ENCODE assay signal across 6 cellular contexts in the genomic region with DNA sequence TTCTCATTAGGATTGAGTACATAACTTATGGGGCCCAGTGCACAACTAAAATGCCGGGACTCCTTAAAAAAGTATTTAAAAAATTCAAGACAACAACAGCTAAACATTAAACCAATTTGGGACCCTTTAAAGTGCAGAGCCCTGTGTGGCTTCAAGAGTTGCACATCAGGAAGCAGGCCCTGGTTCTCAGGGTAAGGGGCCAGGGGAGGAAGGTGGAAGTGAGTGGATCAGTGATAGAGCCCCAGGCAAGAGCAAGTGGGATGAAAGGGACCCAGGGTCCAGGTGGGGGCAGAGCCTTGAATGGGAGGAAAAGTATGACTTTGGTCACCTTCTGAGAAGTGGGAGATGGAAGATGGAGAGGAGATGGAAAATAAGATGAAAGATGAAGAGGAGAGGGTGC. TPM values are rescaled to one million over a fixed set of nuclear protein-coding genes. Genes with fewer than 3 reads are reported as not detected.
"Had no signal": no experiment of that assay in that cellular context is flagged by ENCODE, and none has a peak within 500 bp of the region (broad histone marks: within the 10 kb centered on the region; RNA-seq: fewer than 3 reads in every experiment).

No MANE protein-coding gene starts in this region.

- DNase-seq: GM23248, GOT3, H9, HCEC 1CT had no signal

- H2AFZ ChIP-seq: GM23248 had no signal

RNA-seq across cellular contexts. Expression of a gene that starts 2.3 kb away (rescaled TPM):
- total RNA-seq: HT-29 had no signal
- polyA plus RNA-seq: IgD-negative memory B cell had no signal
